Comparison of ENCODE assay signal across 8 cellular contexts in genomic region chr7:153747969-153748368, GRCh38.
DNase-seq lines count a peak whose midpoint lies in the region; TF ChIP-seq lines count a peak whose summit lies in the region.
"Not testable (repeated sequence)": the region's sequence is repeated elsewhere in the genome, so short reads cannot be mapped to it uniquely, and the experiment has no call there.

No MANE protein-coding gene starts in this region.

- TF ChIP-seq EP300 in esophagus muscularis mucosa (IDR thresholded peaks at IDR 0.05); neural cell (conservative IDR thresholded peaks at IDR 0.05; ENCODE audit: poor library complexity, severe bottlenecking): not testable (repeated sequence)

- H3K27ac ChIP-seq in esophagus muscularis mucosa (replicated peaks in 1 of 4) = peak overlapping the region; percentile 40 to 61 (median 54)
- not testable (repeated sequence) for H3K27ac ChIP-seq in neural cell (ENCODE audit: low read length); testis

- TF ChIP-seq CTCF in esophagus muscularis mucosa (IDR thresholded peaks at IDR 0.05) = peak in 1 of 3 experiments; percentile 17
- TF ChIP-seq CTCF in neural cell (IDR thresholded peaks at IDR 0.05; ENCODE audit: poor library complexity, severe bottlenecking); testis (IDR thresholded peaks at IDR 0.05): not testable (repeated sequence)

- intact Hi-C loops in esophagus muscularis mucosa (cut with DNase I); testis (cut with DNase I; ENCODE audit: low total_unique reads): not testable (repeated sequence)

- not testable (repeated sequence) for H3K9me3 ChIP-seq in esophagus muscularis mucosa; neural cell (ENCODE audit: low read length); testis

- TF ChIP-seq POLR2A in esophagus muscularis mucosa (IDR thresholded peaks at IDR 0.05; ENCODE audit: low read depth); testis (IDR thresholded peaks at IDR 0.05): not testable (repeated sequence)

- H3F3A ChIP-seq in neural cell (ENCODE audit: insufficient read depth, low read length, poor library complexity, severe bottlenecking) = not testable (repeated sequence)

- not testable (repeated sequence) for H3K4me2 ChIP-seq in neural cell (ENCODE audit: low read length)

- H3K79me2 ChIP-seq in neural cell (replicated peaks; ENCODE audit: insufficient read depth, low read length) = not testable (repeated sequence)

- H2AFZ ChIP-seq in neural cell (ENCODE audit: low read depth, low read length) = not testable (repeated sequence)

- H3K4me3 ChIP-seq in esophagus muscularis mucosa (peak overlapping the region; percentile 31 to 50 (median 47)), iPS-11a (ENCODE audit: low read depth, low read length) (peak overlapping the region; percentile 4), neural cell (ENCODE audit: low read length) (peak overlapping the region; percentile 58)
- H3K4me3 ChIP-seq in testis = not testable (repeated sequence)

- peak; percentile 1 for DNase-seq in ELF-1 (ENCODE audit: low read depth, low spot score)
- peak; percentile 83 for DNase-seq in NCI-H146 (lab: John Stamatoyannopoulos, UW)
- peak; percentile 30 for DNase-seq in NCI-H345 treated with DMSO at 0.1 percent for 48 hours (lab: John Stamatoyannopoulos, UW; ENCODE audit: unreplicated experiment)
- DNase-seq in esophagus muscularis mucosa (ENCODE audit: extremely low spot score) = not testable (repeated sequence)
- DNase-seq in retina = peak; percentile 63
- DNase-seq in testis = peak; percentile 21

- not testable (repeated sequence) for H3K4me1 ChIP-seq in esophagus muscularis mucosa, testis

- TF ChIP-seq RAD21 in neural cell (conservative IDR thresholded peaks at IDR 0.05) = not testable (repeated sequence)

- H3K27me3 ChIP-seq in esophagus muscularis mucosa; neural cell (ENCODE audit: insufficient read depth, low read depth, low read length); testis: not testable (repeated sequence)

- H4K20me1 ChIP-seq in neural cell (ENCODE audit: insufficient read depth) = not testable (repeated sequence)

- under 1% methylated on average over 15 of the region's 21 CpGs for WGBS in esophagus muscularis mucosa
- WGBS in testis, 2 donors = 0 to 3% methylated on average over 1 to 16 of the region's 21 CpGs

- not testable (repeated sequence) for H3K36me3 ChIP-seq in esophagus muscularis mucosa; neural cell (ENCODE audit: insufficient read depth, low read length); testis (ENCODE audit: low read depth, missing control alignments)

- not testable (repeated sequence) for H3K9ac ChIP-seq in neural cell (ENCODE audit: low read length)

- H3K9me2 ChIP-seq in neural cell (ENCODE audit: insufficient read depth, low read length) = not testable (repeated sequence)
